Comparison of ENCODE assay signal across 18 cellular contexts in genomic region chr15:78102741-78103140, GRCh38. TPM values are rescaled to one million over a fixed set of nuclear protein-coding genes. Genes with fewer than 3 reads are reported as not detected.
A peak's percentile ranks its signal among the peaks of the same experiment; 100 is the strongest.
DNase-seq lines count a peak whose midpoint lies in the region; ATAC-seq, FAIRE-seq and TF ChIP-seq lines count a peak whose summit lies in the region.
"Had no signal": no experiment of that assay in that cellular context is flagged by ENCODE, and none has a peak within 500 bp of the region (broad histone marks: within the 10 kb centered on the region; RNA-seq: fewer than 3 reads in every experiment).

No MANE protein-coding gene starts in this region.

- peaks cover 32 to 53% (median 41%) of the 10 kb centered on the region in 3 donors for H3K4me1 Mint-ChIP-seq in T-cell

- H3K4me1 ChIP-seq in HepG2 (ENCODE audit: insufficient read depth, low read length) (peaks cover 31% of the 10 kb centered on the region), upper lobe of right lung (peaks cover 20% of the 10 kb centered on the region)
- H3K4me1 ChIP-seq: ascending aorta, testis had no signal

- CTCF ChIA-PET in T-cell (lab: Charles Lee): interaction anchor here in 1 of 2 donors (1.2 kb wide), 1 partner anchor 12 kb away, joined by 3 read pairs; no protein-coding TSS in a partner anchor
- CTCF ChIA-PET in HepG2 (lab: Yijun Ruan, JAX; ENCODE audit: low intra/inter-chr PET ratio, low total read pairs): no interaction called here

- no peaks in the 10 kb centered on the region for H3K79me2 ChIP-seq in HepG2 (ENCODE audit: insufficient read depth, low read length)

- H3K36me3 ChIP-seq in HepG2 (replicated peaks in 1 of 2; ENCODE audit: control insufficient read depth in 1 of 2, insufficient read depth in 2 of 2, low read length in 2 of 2) (no peaks in the 10 kb centered on the region), upper lobe of right lung (no peaks in the 10 kb centered on the region)
- H3K36me3 ChIP-seq: ascending aorta had no signal

- no peak overlapping the region for H2AFZ ChIP-seq in HepG2 (ENCODE audit: low read length)

- H3K27ac Mint-ChIP-seq in activated naive CD4-positive, alpha-beta T cell treated with anti-CD3 and anti-CD28 coated beads, Interleukin-2, amount 50 U/mL, for 72 hours: peak overlapping the region; percentile 87 to 96
- H3K27ac Mint-ChIP-seq in T-cell: peak overlapping the region; percentile 91 to 95

- intact Hi-C loops in HepG2 (cut with micrococcal nuclease; ENCODE audit: unreplicated experiment): no loop called here
- intact Hi-C loops in upper lobe of right lung (cut with DNase I): no loop called here
- intact Hi-C loops in Right ventricle myocardium inferior (cut with DNase I): loop anchor here (10.0 kb wide), 1 partner anchor 322 kb away; no protein-coding TSS in a partner anchor

- H3K4me3 ChIP-seq in HepG2 (replicated peaks in 1 of 3; ENCODE audit: insufficient read depth in 1 of 3, low read depth in 2 of 3, low read length in 3 of 3) (no peak overlapping the region), upper lobe of right lung (no peak overlapping the region)
- H3K4me3 ChIP-seq: ascending aorta, testis had no signal

- H3K27me3 Mint-ChIP-seq in T-cell: no peaks in the 10 kb centered on the region

- H3K4me2 ChIP-seq in HepG2 (ENCODE audit: low read depth, low read length): no peak overlapping the region

- no peaks in the 10 kb centered on the region for H3K9me3 ChIP-seq in HepG2 (ENCODE audit: low read length)
- no peaks in the 10 kb centered on the region for H3K9me3 ChIP-seq in upper lobe of right lung
- H3K9me3 ChIP-seq: ascending aorta, testis had no signal

- no peak for TF ChIP-seq POLR2A in HepG2 (IDR thresholded peaks at IDR 0.05; ENCODE audit: insufficient read depth in 1 of 2, low read depth in 2 of 2, low read length in 2 of 2)

- no TSS peak for BruUV-seq in HepG2 (replicated peaks; lab: Mats Ljungman, UMichigan)

- peak in 1 of 2 donors; percentile 39 for DNase-seq in activated naive CD4-positive, alpha-beta T cell treated with anti-CD3 and anti-CD28 coated beads, Interleukin-2, amount 50 U/mL, for 72 hours (ENCODE audit: low spot score in 2 of 2)
- DNase-seq in activated naive CD4-positive, alpha-beta T cell (lab: John Stamatoyannopoulos, UW): no peak
- DNase-seq in T-cell: no peak
- no peak for DNase-seq in HepG2 (ENCODE audit: low spot score)
- DNase-seq in upper lobe of right lung: peak; percentile 39
- no peak for DNase-seq in Right ventricle myocardium inferior (ENCODE audit: missing footprints)
- no peak for DNase-seq in NCI-H1417 treated with DMSO at 0.1 percent for 48 hours (lab: John Stamatoyannopoulos, UW)
- DNase-seq: activated effector memory CD4-positive, alpha-beta T cell treated with Interleukin-2 at 50 U/mL for 16 hours; effector CD8-positive, alpha-beta T cell; left ventricle myocardium superior; NCI-H1048; NCI-H2081 treated with DMSO at 0.1 percent for 48 hours; NCI-H510A treated with DMSO at 0.1 percent for 48 hours; testis had no signal

- H3K36me3 Mint-ChIP-seq in activated naive CD4-positive, alpha-beta T cell treated with anti-CD3 and anti-CD28 coated beads, Interleukin-2, amount 50 U/mL, for 72 hours: no peaks in the 10 kb centered on the region
- no peaks in the 10 kb centered on the region for H3K36me3 Mint-ChIP-seq in T-cell

- H4K20me1 ChIP-seq in HepG2 (ENCODE audit: insufficient read depth, low read length): no peaks in the 10 kb centered on the region

- H3K27me3 ChIP-seq in HepG2 (ENCODE audit: control insufficient read depth in 1 of 2, insufficient read depth in 2 of 2, low read length in 2 of 2) (peaks cover 0 to 4% of the 10 kb centered on the region in 2 experiments; a peak in 2 of 5 replicates), upper lobe of right lung (no peaks in the 10 kb centered on the region)
- H3K27me3 ChIP-seq: ascending aorta, testis had no signal

- no peak overlapping the region for H3K27ac ChIP-seq in HepG2 (ENCODE audit: extremely low read length, insufficient read depth, low read length)
- peak overlapping the region; percentile 42 for H3K27ac ChIP-seq in upper lobe of right lung
- H3K27ac ChIP-seq: ascending aorta, testis had no signal

- H3K9ac ChIP-seq in HepG2 (ENCODE audit: insufficient read depth, low read depth, low read length): no peak overlapping the region

- H3K4me3 Mint-ChIP-seq in T-cell: no peak overlapping the region

- in situ Hi-C loops in HepG2 (cut with HindIII; ENCODE audit: extremely low pct_ligation_motif_present, low pct_unique_long_range_greater_than_20kb): no loop called here

- no peaks in the 10 kb centered on the region for H3K9me3 Mint-ChIP-seq in activated naive CD4-positive, alpha-beta T cell treated with anti-CD3 and anti-CD28 coated beads, Interleukin-2, amount 50 U/mL, for 72 hours
- H3K9me3 Mint-ChIP-seq in T-cell: no peaks in the 10 kb centered on the region

- 28% methylated on average over 6 of the region's 6 CpGs for WGBS in HepG2 (ENCODE audit: low lambda C conversion rate)

- TF ChIP-seq CTCF in HepG2 (CRISPR knock-in tag; IDR thresholded peaks at IDR 0.05) (0 out of 2 replicates have a peak, but pooled peaks have one; percentile 8), upper lobe of right lung (IDR thresholded peaks at IDR 0.05) (no peak)

- TF ChIP-seq EP300 in HepG2 (IDR thresholded peaks at IDR 0.05; ENCODE audit: low read depth in 2 of 2, low read length in 2 of 2) (no peak), HepG2 (CRISPR knock-in tag; IDR thresholded peaks at IDR 0.05; ENCODE audit: borderline replicate concordance) (no peak)

- POLR2A ChIA-PET in T-cell (lab: Charles Lee) (no interaction called here), HepG2 (lab: Yijun Ruan, JAX) (no interaction called here)

- FAIRE-seq in HepG2 (lab: Jason Lieb, UNC): no peak
- FAIRE-seq: GM18507 had no signal

- no peak for ATAC-seq in activated naive CD4-positive, alpha-beta T cell treated with anti-CD3 and anti-CD28 coated beads, Interleukin-2, amount 50 U/mL, for 72 hours
- ATAC-seq in T-cell (replicated peaks in 1 of 4) (no peak), HepG2 (no peak), upper lobe of right lung (no peak), Right ventricle myocardium inferior (no peak), HG03097 (IDR thresholded peaks at IDR 0.05; ENCODE audit: low FRiP score, unreplicated experiment) (no peak)
- ATAC-seq: left ventricle myocardium superior had no signal

- no peak for TF ChIP-seq RAD21 in HepG2 (CRISPR knock-in tag; IDR thresholded peaks at IDR 0.05)

RNA-seq across cellular contexts. Expression of gene SH2D7, which starts 10.4 kb away (rescaled TPM):
- total RNA-seq in activated naive CD4-positive, alpha-beta T cell treated with anti-CD3 and anti-CD28 coated beads, Interleukin-2, amount 50 U/mL, for 72 hours: not detected
- not detected for total RNA-seq in T-cell
- total RNA-seq in HepG2 (2016; rRNA removed; fragmentation: Illumina TruSeq; extraction: Trizol): not detected in 2 replicates
- not detected in 2 replicates for total RNA-seq in HepG2 (2016; cell fraction: cytosol; rRNA removed; fragmentation: Illumina TruSeq; extraction: Trizol; ENCODE audit: low read depth)
- total RNA-seq in HepG2 (2016; cell fraction: insoluble cytoplasmic fraction; rRNA removed; fragmentation: Illumina TruSeq; extraction: Trizol): not detected in 2 replicates
- total RNA-seq in HepG2 (2016; cell fraction: membrane; rRNA removed; fragmentation: Illumina TruSeq; extraction: Trizol): not detected in 2 replicates
- total RNA-seq in HepG2 (2016; cell fraction: nucleus; rRNA removed; fragmentation: Illumina TruSeq; extraction: Trizol): not detected in 2 replicates
- polyA plus RNA-seq in HepG2 (2011; rRNA removed): not detected in 2 replicates
- polyA plus RNA-seq in HepG2 (2011; cell fraction: cytosol; rRNA removed): not detected in 2 replicates
- not detected in 2 replicates for polyA plus RNA-seq in HepG2 (2011; cell fraction: nucleus; rRNA removed)
- 0.05 TPM in 1 of 2 replicates, not detected in the other for polyA plus RNA-seq in HepG2 (2012)
- polyA plus RNA-seq in HepG2 (2016; cell fraction: cytosol; fragmentation: Illumina TruSeq; extraction: Trizol; ENCODE audit: low read depth): not detected in 2 replicates
- not detected in 2 replicates for polyA plus RNA-seq in HepG2 (2016; cell fraction: insoluble cytoplasmic fraction; fragmentation: Illumina TruSeq; extraction: Trizol; ENCODE audit: low read depth)
- not detected in 2 replicates for polyA plus RNA-seq in HepG2 (2016; cell fraction: membrane; fragmentation: Illumina TruSeq; extraction: Trizol; ENCODE audit: low read depth)
- polyA plus RNA-seq in HepG2 (2016; cell fraction: nucleus; fragmentation: Illumina TruSeq; extraction: Trizol; ENCODE audit: insufficient read depth, low read depth): not detected in 2 replicates
- not detected in 2 replicates for polyA minus RNA-seq in HepG2 (2011; rRNA and poly(A)+ RNA removed; ENCODE audit: low replicate concordance)
- not detected in 2 replicates for polyA minus RNA-seq in HepG2 (2011; cell fraction: cytosol; rRNA and poly(A)+ RNA removed)
- polyA minus RNA-seq in HepG2 (2011; cell fraction: nucleus; rRNA and poly(A)+ RNA removed): not detected in 2 replicates
- total RNA-seq in upper lobe of right lung: not detected
- total RNA-seq in Right ventricle myocardium inferior: not detected
- total RNA-seq: activated CD8-positive, alpha-beta memory T cell treated with anti-CD3 and anti-CD28 coated beads for 36 hours; ascending aorta; left ventricle myocardium superior had no signal

RNA-seq across cellular contexts. Expression of gene TBC1D2B, which starts 25.2 kb away (rescaled TPM):
- total RNA-seq in activated naive CD4-positive, alpha-beta T cell treated with anti-CD3 and anti-CD28 coated beads, Interleukin-2, amount 50 U/mL, for 72 hours: 10 to 100 TPM; 55.9 to 82.2 TPM
- 100 to 1,000 TPM in 3 of 5 donors, 10 to 100 TPM in 2; 86.1 to 106 (median 101) TPM for total RNA-seq in T-cell
- 7.9 and 10.1 TPM in 2 replicates for total RNA-seq in HepG2 (2016; rRNA removed; fragmentation: Illumina TruSeq; extraction: Trizol)
- 4.1 and 5.1 TPM in 2 replicates for total RNA-seq in HepG2 (2016; cell fraction: cytosol; rRNA removed; fragmentation: Illumina TruSeq; extraction: Trizol; ENCODE audit: low read depth)
- 7.4 and 10.4 TPM in 2 replicates for total RNA-seq in HepG2 (2016; cell fraction: insoluble cytoplasmic fraction; rRNA removed; fragmentation: Illumina TruSeq; extraction: Trizol)
- 4.5 and 5.3 TPM in 2 replicates for total RNA-seq in HepG2 (2016; cell fraction: membrane; rRNA removed; fragmentation: Illumina TruSeq; extraction: Trizol)
- 12.1 and 12.6 TPM in 2 replicates for total RNA-seq in HepG2 (2016; cell fraction: nucleus; rRNA removed; fragmentation: Illumina TruSeq; extraction: Trizol)
- polyA plus RNA-seq in HepG2 (2011; rRNA removed): 14.4 and 18.8 TPM in 2 replicates
- 8.9 and 11.2 TPM in 2 replicates for polyA plus RNA-seq in HepG2 (2011; cell fraction: cytosol; rRNA removed)
- 36.0 and 41.0 TPM in 2 replicates for polyA plus RNA-seq in HepG2 (2011; cell fraction: nucleus; rRNA removed)
- polyA plus RNA-seq in HepG2 (2012): 7.6 and 13.3 TPM in 2 replicates
- 0.70 and 0.78 TPM in 2 replicates for polyA plus RNA-seq in HepG2 (2016; cell fraction: cytosol; fragmentation: Illumina TruSeq; extraction: Trizol; ENCODE audit: low read depth)
- polyA plus RNA-seq in HepG2 (2016; cell fraction: insoluble cytoplasmic fraction; fragmentation: Illumina TruSeq; extraction: Trizol; ENCODE audit: low read depth): 5.9 and 9.0 TPM in 2 replicates
- polyA plus RNA-seq in HepG2 (2016; cell fraction: membrane; fragmentation: Illumina TruSeq; extraction: Trizol; ENCODE audit: low read depth): 1.7 and 1.9 TPM in 2 replicates
- 16.5 and 18.2 TPM in 2 replicates for polyA plus RNA-seq in HepG2 (2016; cell fraction: nucleus; fragmentation: Illumina TruSeq; extraction: Trizol; ENCODE audit: insufficient read depth, low read depth)
- 27.1 and 31.4 TPM in 2 replicates for polyA minus RNA-seq in HepG2 (2011; rRNA and poly(A)+ RNA removed; ENCODE audit: low replicate concordance)
- 8.7 and 10.4 TPM in 2 replicates for polyA minus RNA-seq in HepG2 (2011; cell fraction: cytosol; rRNA and poly(A)+ RNA removed)
- polyA minus RNA-seq in HepG2 (2011; cell fraction: nucleus; rRNA and poly(A)+ RNA removed): 28.2 and 32.3 TPM in 2 replicates
- total RNA-seq in upper lobe of right lung: 88.7 TPM
- total RNA-seq in Right ventricle myocardium inferior: 12.2 TPM

RNA-seq across cellular contexts. Expression of gene CIB2, which starts 28.5 kb away (rescaled TPM):
- 1 to 10 TPM; 1.4 to 1.6 TPM for total RNA-seq in activated naive CD4-positive, alpha-beta T cell treated with anti-CD3 and anti-CD28 coated beads, Interleukin-2, amount 50 U/mL, for 72 hours
- total RNA-seq in T-cell (1 to 10 TPM in 4 of 5 donors, under 1 TPM in 1; 0.72 to 2.8 (median 2.0) TPM), HepG2 (2016; rRNA removed; fragmentation: Illumina TruSeq; extraction: Trizol) (1.5 and 1.8 TPM in 2 replicates), upper lobe of right lung (1.9 TPM), Right ventricle myocardium inferior (21.2 TPM)
- 6.0 and 7.3 TPM in 2 replicates for total RNA-seq in HepG2 (2016; cell fraction: cytosol; rRNA removed; fragmentation: Illumina TruSeq; extraction: Trizol; ENCODE audit: low read depth)
- total RNA-seq in HepG2 (2016; cell fraction: insoluble cytoplasmic fraction; rRNA removed; fragmentation: Illumina TruSeq; extraction: Trizol): 1.6 and 2.2 TPM in 2 replicates
- 6.9 and 9.0 TPM in 2 replicates for total RNA-seq in HepG2 (2016; cell fraction: membrane; rRNA removed; fragmentation: Illumina TruSeq; extraction: Trizol)
- 0.63 and 0.84 TPM in 2 replicates for total RNA-seq in HepG2 (2016; cell fraction: nucleus; rRNA removed; fragmentation: Illumina TruSeq; extraction: Trizol)
- 1.4 and 4.5 TPM in 2 replicates for polyA plus RNA-seq in HepG2 (2011; rRNA removed)
- polyA plus RNA-seq in HepG2 (2011; cell fraction: cytosol; rRNA removed): 1.5 and 2.4 TPM in 2 replicates
- 0.19 and 0.87 TPM in 2 replicates for polyA plus RNA-seq in HepG2 (2011; cell fraction: nucleus; rRNA removed)
- 2.2 and 3.7 TPM in 2 replicates for polyA plus RNA-seq in HepG2 (2012)
- 13.6 and 14.5 TPM in 2 replicates for polyA plus RNA-seq in HepG2 (2016; cell fraction: cytosol; fragmentation: Illumina TruSeq; extraction: Trizol; ENCODE audit: low read depth)
- 3.1 and 4.0 TPM in 2 replicates for polyA plus RNA-seq in HepG2 (2016; cell fraction: insoluble cytoplasmic fraction; fragmentation: Illumina TruSeq; extraction: Trizol; ENCODE audit: low read depth)
- 13.2 TPM in 2 replicates for polyA plus RNA-seq in HepG2 (2016; cell fraction: membrane; fragmentation: Illumina TruSeq; extraction: Trizol; ENCODE audit: low read depth)
- 2.5 and 2.6 TPM in 2 replicates for polyA plus RNA-seq in HepG2 (2016; cell fraction: nucleus; fragmentation: Illumina TruSeq; extraction: Trizol; ENCODE audit: insufficient read depth, low read depth)
- polyA minus RNA-seq in HepG2 (2011; rRNA and poly(A)+ RNA removed; ENCODE audit: low replicate concordance): 1.3 and 2.2 TPM in 2 replicates
- polyA minus RNA-seq in HepG2 (2011; cell fraction: cytosol; rRNA and poly(A)+ RNA removed): 1.8 TPM in 1 of 2 replicates, not detected in the other
- 0.77 TPM in 1 of 2 replicates, not detected in the other for polyA minus RNA-seq in HepG2 (2011; cell fraction: nucleus; rRNA and poly(A)+ RNA removed)

RNA-seq across cellular contexts. Expression of gene IDH3A, which starts 46.4 kb away (rescaled TPM):
- total RNA-seq in activated naive CD4-positive, alpha-beta T cell treated with anti-CD3 and anti-CD28 coated beads, Interleukin-2, amount 50 U/mL, for 72 hours: 100 to 1,000 TPM; 131 to 138 TPM
- total RNA-seq in T-cell: 10 to 100 TPM; 40.3 to 64.7 (median 48.5) TPM
- 50.7 and 130 TPM in 2 replicates for total RNA-seq in HepG2 (2016; rRNA removed; fragmentation: Illumina TruSeq; extraction: Trizol)
- 6.5 and 9.4 TPM in 2 replicates for total RNA-seq in HepG2 (2016; cell fraction: cytosol; rRNA removed; fragmentation: Illumina TruSeq; extraction: Trizol; ENCODE audit: low read depth)
- 50.0 and 88.2 TPM in 2 replicates for total RNA-seq in HepG2 (2016; cell fraction: insoluble cytoplasmic fraction; rRNA removed; fragmentation: Illumina TruSeq; extraction: Trizol)
- total RNA-seq in HepG2 (2016; cell fraction: membrane; rRNA removed; fragmentation: Illumina TruSeq; extraction: Trizol): 14.4 and 16.1 TPM in 2 replicates
- total RNA-seq in HepG2 (2016; cell fraction: nucleus; rRNA removed; fragmentation: Illumina TruSeq; extraction: Trizol): 30.4 and 30.8 TPM in 2 replicates
- polyA plus RNA-seq in HepG2 (2011; rRNA removed): 34.2 and 40.7 TPM in 2 replicates
- polyA plus RNA-seq in HepG2 (2011; cell fraction: cytosol; rRNA removed): 25.1 and 40.0 TPM in 2 replicates
- 22.1 and 25.9 TPM in 2 replicates for polyA plus RNA-seq in HepG2 (2011; cell fraction: nucleus; rRNA removed)
- 43.6 and 58.5 TPM in 2 replicates for polyA plus RNA-seq in HepG2 (2012)
- 5.2 and 7.2 TPM in 2 replicates for polyA plus RNA-seq in HepG2 (2016; cell fraction: cytosol; fragmentation: Illumina TruSeq; extraction: Trizol; ENCODE audit: low read depth)
- 87.0 and 90.5 TPM in 2 replicates for polyA plus RNA-seq in HepG2 (2016; cell fraction: insoluble cytoplasmic fraction; fragmentation: Illumina TruSeq; extraction: Trizol; ENCODE audit: low read depth)
- 13.0 and 13.1 TPM in 2 replicates for polyA plus RNA-seq in HepG2 (2016; cell fraction: membrane; fragmentation: Illumina TruSeq; extraction: Trizol; ENCODE audit: low read depth)
- polyA plus RNA-seq in HepG2 (2016; cell fraction: nucleus; fragmentation: Illumina TruSeq; extraction: Trizol; ENCODE audit: insufficient read depth, low read depth): 42.0 and 56.1 TPM in 2 replicates
- polyA minus RNA-seq in HepG2 (2011; rRNA and poly(A)+ RNA removed; ENCODE audit: low replicate concordance): 25.1 and 123 TPM in 2 replicates
- polyA minus RNA-seq in HepG2 (2011; cell fraction: cytosol; rRNA and poly(A)+ RNA removed): 28.9 and 36.8 TPM in 2 replicates
- 20.3 and 30.1 TPM in 2 replicates for polyA minus RNA-seq in HepG2 (2011; cell fraction: nucleus; rRNA and poly(A)+ RNA removed)
- total RNA-seq in upper lobe of right lung: 71.6 TPM
- total RNA-seq in Right ventricle myocardium inferior: 425 TPM
